Comparison of ENCODE assay signal across 1 cellular context in the genomic region with DNA sequence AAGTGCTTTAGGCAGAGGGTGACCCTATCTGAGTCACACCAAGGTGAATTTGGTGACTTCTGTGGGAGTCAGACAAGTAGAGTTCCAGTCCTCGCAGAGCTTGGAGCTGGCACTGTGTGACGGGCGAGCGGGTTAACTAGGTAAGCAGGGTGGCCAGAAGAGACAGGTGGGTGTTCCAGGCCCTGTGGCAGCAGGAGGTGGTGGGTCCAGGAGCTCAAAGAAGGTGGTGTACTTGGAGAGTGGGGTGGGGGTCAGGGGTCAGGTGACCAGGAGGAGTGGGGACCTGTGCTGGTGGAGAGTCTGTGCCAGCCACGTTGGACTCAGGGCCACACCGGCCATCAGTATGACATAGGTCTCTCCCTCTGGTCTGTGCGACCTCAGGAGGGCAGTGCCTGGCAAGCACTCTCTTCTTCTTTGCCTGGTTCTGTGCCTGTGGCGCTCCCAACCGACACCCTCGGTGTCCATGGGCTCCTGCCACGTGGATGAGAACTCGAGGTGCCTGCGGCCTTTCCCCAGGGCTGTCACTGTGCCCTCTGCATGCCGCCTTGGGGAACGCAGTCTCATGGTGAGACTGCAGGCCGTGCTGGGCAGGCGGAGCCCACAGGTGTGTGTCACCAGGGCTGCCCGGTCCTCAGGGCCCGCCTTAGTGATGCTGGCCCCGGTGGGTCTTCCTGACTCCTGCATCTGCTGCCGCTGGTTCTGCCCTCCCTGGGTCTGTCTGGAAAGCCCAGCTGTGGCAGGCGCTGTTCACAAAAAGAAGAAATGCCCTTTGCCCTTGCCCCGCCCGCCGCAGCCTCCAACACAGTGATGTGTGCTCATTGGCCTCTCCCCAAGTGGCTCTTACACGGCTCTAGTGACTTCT.
A peak's percentile ranks its signal among the peaks of the same experiment; 100 is the strongest.
TF ChIP-seq lines count a peak whose summit lies in the region.

No MANE protein-coding gene starts in this region.

TF ChIP-seq in A549, 52 proteins besides CTCF, POLR2A, EP300 and RAD21:
- TF ChIP-seq NR3C1 (IDR thresholded peaks at IDR 0.05) (no peak), SMC3 (IDR thresholded peaks at IDR 0.05) (no peak), EHMT2 (IDR thresholded peaks at IDR 0.05; ENCODE audit: low read depth) (no peak)
- TF ChIP-seq, protein P1, sequence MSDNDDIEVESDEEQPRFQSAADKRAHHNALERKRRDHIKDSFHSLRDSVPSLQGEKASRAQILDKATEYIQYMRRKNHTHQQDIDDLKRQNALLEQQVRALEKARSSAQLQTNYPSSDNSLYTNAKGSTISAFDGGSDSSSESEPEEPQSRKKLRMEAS (IDR thresholded peaks at IDR 0.05): peak; percentile 76
- TF ChIP-seq, protein P2, sequence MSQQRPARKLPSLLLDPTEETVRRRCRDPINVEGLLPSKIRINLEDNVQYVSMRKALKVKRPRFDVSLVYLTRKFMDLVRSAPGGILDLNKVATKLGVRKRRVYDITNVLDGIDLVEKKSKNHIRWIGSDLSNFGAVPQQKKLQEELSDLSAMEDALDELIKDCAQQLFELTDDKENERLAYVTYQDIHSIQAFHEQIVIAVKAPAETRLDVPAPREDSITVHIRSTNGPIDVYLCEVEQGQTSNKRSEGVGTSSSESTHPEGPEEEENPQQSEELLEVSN (IDR thresholded peaks at IDR 0.05; ENCODE audit: borderline replicate concordance, low read depth): peak; percentile 57; the same call in 1 of the 2 replicates
